In the genomic region with DNA sequence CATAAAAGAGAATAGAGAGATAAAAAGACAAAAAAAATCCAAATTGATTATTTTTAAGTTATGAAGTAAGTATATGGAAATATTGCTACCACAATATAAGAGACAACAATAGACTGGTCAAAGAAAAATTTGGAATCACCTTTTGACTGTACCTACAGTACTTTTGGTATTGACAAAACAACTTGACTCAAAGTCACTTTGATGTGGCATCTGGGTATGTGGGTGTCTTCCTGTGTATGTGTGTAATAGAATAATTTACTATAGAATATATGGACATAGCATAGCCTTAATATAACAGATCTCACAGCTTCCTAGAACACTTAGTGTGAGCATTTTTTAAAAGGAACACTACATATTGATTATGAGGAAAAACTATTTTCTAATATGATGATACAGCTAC, we compare ENCODE assay signal across 1 cellular context.
TF ChIP-seq lines count a peak whose summit lies in the region.

No MANE protein-coding gene starts in this region.

TF ChIP-seq in GM12878, 131 proteins besides CTCF, POLR2A, EP300 and RAD21 (continued from another document):
- TF ChIP-seq, protein P1, sequence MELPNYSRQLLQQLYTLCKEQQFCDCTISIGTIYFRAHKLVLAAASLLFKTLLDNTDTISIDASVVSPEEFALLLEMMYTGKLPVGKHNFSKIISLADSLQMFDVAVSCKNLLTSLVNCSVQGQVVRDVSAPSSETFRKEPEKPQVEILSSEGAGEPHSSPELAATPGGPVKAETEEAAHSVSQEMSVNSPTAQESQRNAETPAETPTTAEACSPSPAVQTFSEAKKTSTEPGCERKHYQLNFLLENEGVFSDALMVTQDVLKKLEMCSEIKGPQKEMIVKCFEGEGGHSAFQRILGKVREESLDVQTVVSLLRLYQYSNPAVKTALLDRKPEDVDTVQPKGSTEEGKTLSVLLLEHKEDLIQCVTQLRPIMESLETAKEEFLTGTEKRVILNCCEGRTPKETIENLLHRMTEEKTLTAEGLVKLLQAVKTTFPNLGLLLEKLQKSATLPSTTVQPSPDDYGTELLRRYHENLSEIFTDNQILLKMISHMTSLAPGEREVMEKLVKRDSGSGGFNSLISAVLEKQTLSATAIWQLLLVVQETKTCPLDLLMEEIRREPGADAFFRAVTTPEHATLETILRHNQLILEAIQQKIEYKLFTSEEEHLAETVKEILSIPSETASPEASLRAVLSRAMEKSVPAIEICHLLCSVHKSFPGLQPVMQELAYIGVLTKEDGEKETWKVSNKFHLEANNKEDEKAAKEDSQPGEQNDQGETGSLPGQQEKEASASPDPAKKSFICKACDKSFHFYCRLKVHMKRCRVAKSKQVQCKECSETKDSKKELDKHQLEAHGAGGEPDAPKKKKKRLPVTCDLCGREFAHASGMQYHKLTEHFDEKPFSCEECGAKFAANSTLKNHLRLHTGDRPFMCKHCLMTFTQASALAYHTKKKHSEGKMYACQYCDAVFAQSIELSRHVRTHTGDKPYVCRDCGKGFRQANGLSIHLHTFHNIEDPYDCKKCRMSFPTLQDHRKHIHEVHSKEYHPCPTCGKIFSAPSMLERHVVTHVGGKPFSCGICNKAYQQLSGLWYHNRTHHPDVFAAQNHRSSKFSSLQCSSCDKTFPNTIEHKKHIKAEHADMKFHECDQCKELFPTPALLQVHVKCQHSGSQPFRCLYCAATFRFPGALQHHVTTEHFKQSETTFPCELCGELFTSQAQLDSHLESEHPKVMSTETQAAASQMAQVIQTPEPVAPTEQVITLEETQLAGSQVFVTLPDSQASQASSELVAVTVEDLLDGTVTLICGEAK (IDR thresholded peaks at IDR 0.05; ENCODE audit: borderline replicate concordance), result no peak
- no peak for TF ChIP-seq NBN (IDR thresholded peaks at IDR 0.05)
- no peak for TF ChIP-seq CHD4 (IDR thresholded peaks at IDR 0.05)
- no peak for TF ChIP-seq CHD2 (IDR thresholded peaks at IDR 0.05; ENCODE audit: borderline replicate concordance, low read depth, low read length)
- TF ChIP-seq PML (IDR thresholded peaks at IDR 0.05; ENCODE audit: low read length), result no peak
- TF ChIP-seq YY1 (IDR thresholded peaks at IDR 0.05; ENCODE audit: low read depth, low read length), result no peak
